15 cellular contexts compared by ENCODE assay signal in the genomic region with DNA sequence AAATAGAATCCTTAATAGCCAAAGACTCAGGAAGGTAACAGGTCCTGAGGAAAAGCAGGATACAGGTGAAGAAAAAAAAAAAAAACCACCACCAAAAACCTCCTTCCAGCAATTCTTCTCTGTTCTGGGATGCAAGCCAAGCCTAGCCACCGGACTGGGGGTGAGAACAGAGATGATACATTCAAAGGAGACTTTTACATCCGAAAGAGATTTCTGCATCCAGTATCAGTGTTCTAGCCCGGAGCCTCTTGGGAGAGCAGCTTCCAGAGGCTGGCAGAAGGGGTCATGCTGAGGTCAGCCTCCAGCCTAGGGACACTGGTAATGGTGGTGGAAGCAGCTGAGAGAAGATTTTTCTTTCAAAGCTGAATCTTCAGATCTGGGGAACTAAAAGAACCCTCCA.
DNase-seq lines count a peak whose midpoint lies in the region; ATAC-seq, FAIRE-seq and TF ChIP-seq lines count a peak whose summit lies in the region.
"Had no signal": no experiment of that assay in that cellular context is flagged by ENCODE, and none has a peak within 500 bp of the region (broad histone marks: within the 10 kb centered on the region; RNA-seq: fewer than 3 reads in every experiment).

No MANE protein-coding gene starts in this region.

- no peak for DNase-seq in Right ventricle myocardium superior
- DNase-seq in cardiac septum (ENCODE audit: low spot score) = no peak
- DNase-seq in astrocyte (ENCODE audit: low read depth) = peak; percentile 39
- DNase-seq in foreskin melanocyte = peak; percentile 49
- DNase-seq in thyroid gland = peak; percentile 33 to 52
- DNase-seq in NCI-H526 (lab: John Stamatoyannopoulos, UW) = no peak
- DNase-seq in small intestine = no peak
- DNase-seq: ACHN, activated gamma-delta T cell treated with Interleukin-2 at 50 U/mL for 16 hours, mesendoderm, NCI-H2227 treated with DMSO at 0.1 percent for 48 hours had no signal

- H3K4me3 ChIP-seq in astrocyte (ENCODE audit: insufficient read depth, low read depth, low read length) = no peak overlapping the region
- H3K4me3 ChIP-seq in thyroid gland (replicated peaks in 1 of 3) = no peak overlapping the region
- H3K4me3 ChIP-seq in small intestine (ENCODE audit: low read depth in 1 of 2, low read length in 2 of 2) = no peak overlapping the region
- no peak overlapping the region for H3K4me3 ChIP-seq in gastroesophageal sphincter

- H3K27ac Mint-ChIP-seq in astrocyte (ENCODE audit: unreplicated experiment) = no peak overlapping the region
- H3K27ac Mint-ChIP-seq: WTC11 had no signal

- TF ChIP-seq CTCF in astrocyte (IDR thresholded peaks at IDR 0.05; ENCODE audit: insufficient read depth, low read depth, low read length) = no peak
- no peak for TF ChIP-seq CTCF in thyroid gland (IDR thresholded peaks at IDR 0.05)
- no peak for TF ChIP-seq CTCF in gastroesophageal sphincter (IDR thresholded peaks at IDR 0.05)

- H3K36me3 ChIP-seq in astrocyte (ENCODE audit: insufficient read depth, low read length) (no peaks in the 10 kb centered on the region), thyroid gland (no peaks in the 10 kb centered on the region), small intestine (ENCODE audit: control insufficient read depth in 2 of 2, insufficient read depth in 2 of 2, low read length in 2 of 2) (no peaks in the 10 kb centered on the region), gastroesophageal sphincter (no peaks in the 10 kb centered on the region)
- H3K36me3 ChIP-seq: neutrophil had no signal

- no peak overlapping the region for H3K9ac ChIP-seq in astrocyte (ENCODE audit: low read length)

- 33 to 44% methylated on average over 3 of the region's 3 CpGs for WGBS in thyroid gland, 2 donors
- WGBS in small intestine, 3 donors = 65 to 73% (median 70%) methylated on average over 3 of the region's 3 CpGs
- WGBS in gastroesophageal sphincter (ENCODE audit: low coverage in 1 of 2), 2 donors = 34% methylated on average over 3 of the region's 3 CpGs; no CpG with 5 or more reads in 1 of the 2 donors

- H3K4me2 ChIP-seq in astrocyte (ENCODE audit: low read length) = no peak overlapping the region

- H3K36me3 Mint-ChIP-seq in astrocyte (ENCODE audit: low read depth, unreplicated experiment) = no peaks in the 10 kb centered on the region
- H3K36me3 Mint-ChIP-seq: WTC11 had no signal

- H3K27me3 Mint-ChIP-seq in astrocyte (ENCODE audit: low read depth, unreplicated experiment) = peaks cover 5% of the 10 kb centered on the region
- H3K27me3 Mint-ChIP-seq: central memory CD8-positive, alpha-beta T cell had no signal

- TF ChIP-seq POLR2A in thyroid gland (IDR thresholded peaks at IDR 0.05) (no peak), gastroesophageal sphincter (IDR thresholded peaks at IDR 0.05) (no peak)

- H3K4me1 ChIP-seq in astrocyte (ENCODE audit: insufficient read depth, low read length) (peaks cover 10% of the 10 kb centered on the region), thyroid gland (peaks cover 29 to 32% of the 10 kb centered on the region in 2 donors), small intestine (ENCODE audit: control insufficient read depth in 2 of 2, insufficient read depth in 1 of 2, low read depth in 1 of 2, low read length in 1 of 2) (no peaks in the 10 kb centered on the region), gastroesophageal sphincter (peaks cover 13 to 44% (median 29%) of the 10 kb centered on the region in 3 donors)

- H3K9me3 ChIP-seq in astrocyte (ENCODE audit: insufficient read depth, low read depth, low read length) = no peaks in the 10 kb centered on the region
- no peaks in the 10 kb centered on the region for H3K9me3 ChIP-seq in thyroid gland
- no peaks in the 10 kb centered on the region for H3K9me3 ChIP-seq in small intestine (ENCODE audit: control insufficient read depth, low read depth)
- no peaks in the 10 kb centered on the region for H3K9me3 ChIP-seq in gastroesophageal sphincter
- H3K9me3 ChIP-seq: neutrophil had no signal

- H3K27me3 ChIP-seq in astrocyte (ENCODE audit: insufficient read depth, low read length) = no peaks in the 10 kb centered on the region
- no peaks in the 10 kb centered on the region for H3K27me3 ChIP-seq in thyroid gland
- H3K27me3 ChIP-seq in small intestine (ENCODE audit: control insufficient read depth in 2 of 2, insufficient read depth in 2 of 2, low read length in 2 of 2) = no peaks in the 10 kb centered on the region
- H3K27me3 ChIP-seq in gastroesophageal sphincter = no peaks in the 10 kb centered on the region
- H3K27me3 ChIP-seq: neutrophil had no signal

- FAIRE-seq in astrocyte (lab: Jason Lieb, UNC) (no peak), small intestine (lab: Jason Lieb, UNC) (no peak)

- intact Hi-C loops in Right ventricle myocardium superior (cut with DNase I) = no loop called here
- intact Hi-C loops in cardiac septum (cut with DNase I) = no loop called here
- intact Hi-C loops in thyroid gland (cut with DNase I) = no loop called here

- no peaks in the 10 kb centered on the region for H3K79me2 ChIP-seq in astrocyte (ENCODE audit: insufficient read depth, low read length)

- H3K27ac ChIP-seq in astrocyte (ENCODE audit: low read depth, low read length) = no peak overlapping the region
- peak overlapping the region in 1 of 3 donors; percentile 3 for H3K27ac ChIP-seq in thyroid gland
- no peak overlapping the region for H3K27ac ChIP-seq in small intestine (ENCODE audit: low read depth in 1 of 2, low read length in 1 of 2)
- no peak overlapping the region for H3K27ac ChIP-seq in gastroesophageal sphincter
- H3K27ac ChIP-seq: neutrophil had no signal

- no peak overlapping the region for H2AFZ ChIP-seq in astrocyte (ENCODE audit: low read depth, low read length)

- peak; percentile 42 for ATAC-seq in Right ventricle myocardium superior (ENCODE audit: poor library complexity)
- ATAC-seq in gastroesophageal sphincter = no peak
- ATAC-seq: WTC11 had no signal

- H3K4me1 Mint-ChIP-seq in astrocyte (ENCODE audit: low read depth, unreplicated experiment) = no peaks in the 10 kb centered on the region
- H3K4me1 Mint-ChIP-seq: WTC11 had no signal

- no peak overlapping the region for H3K4me3 Mint-ChIP-seq in astrocyte (ENCODE audit: unreplicated experiment)
- H3K4me3 Mint-ChIP-seq: central memory CD8-positive, alpha-beta T cell; WTC11 had no signal

- no peak for TF ChIP-seq EP300 in gastroesophageal sphincter (IDR thresholded peaks at IDR 0.05)

- H4K20me1 ChIP-seq in astrocyte (ENCODE audit: insufficient read depth, low read length) = peaks cover 9% of the 10 kb centered on the region

- no peaks in the 10 kb centered on the region for H3K9me3 Mint-ChIP-seq in astrocyte (ENCODE audit: unreplicated experiment)
- H3K9me3 Mint-ChIP-seq: central memory CD8-positive, alpha-beta T cell; WTC11 had no signal

Comparison
In these comparisons a context has a peak if more than half of its experiments do, and no peak if none do; other contexts are left out.
1. DNase-seq: peak in astrocyte (single experiment), foreskin melanocyte (single experiment) and thyroid gland (2 of 2); none in Right ventricle myocardium superior (single experiment), cardiac septum (single experiment), NCI-H526 (0 of 2) and small intestine (single experiment).